ENCODE assay signal across 1 cellular context in the genomic region with DNA sequence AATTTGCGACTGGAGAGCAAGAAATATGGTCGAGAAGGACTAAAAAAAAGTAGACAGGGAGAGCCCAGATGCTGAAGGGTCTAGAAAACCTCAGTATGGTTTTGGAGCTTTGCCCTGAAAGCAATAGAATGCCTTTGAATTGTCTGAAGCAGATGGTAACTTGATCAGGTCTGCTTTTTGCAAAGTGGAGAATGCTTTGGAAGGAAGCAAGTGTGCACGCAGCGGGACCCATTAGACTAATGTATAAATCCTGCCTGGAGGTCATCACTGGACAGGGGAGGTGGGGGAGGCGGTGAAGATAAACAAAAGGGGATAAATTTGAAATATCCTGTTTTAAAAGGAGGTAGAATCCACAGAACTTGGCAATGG.
TF ChIP-seq lines count a peak whose summit lies in the region.

No MANE protein-coding gene starts in this region.

TF ChIP-seq in HEK293, 187 proteins besides CTCF, POLR2A, EP300 and RAD21 (continued from another document and continues in another):
- TF ChIP-seq ZNF530 (tag by site-specific recombination; IDR thresholded peaks at IDR 0.05; ENCODE audit: low read depth) = no peak
- no peak for TF ChIP-seq ZNF214 (tag by site-specific recombination; IDR thresholded peaks at IDR 0.05; ENCODE audit: borderline replicate concordance)
- peak; percentile 43; the same call in 1 of the 2 replicates for TF ChIP-seq WT1 (tag by site-specific recombination; IDR thresholded peaks at IDR 0.05)
- TF ChIP-seq ZNF239 (tag by site-specific recombination; IDR thresholded peaks at IDR 0.05) = no peak
- TF ChIP-seq ZNF501 (tag by site-specific recombination; IDR thresholded peaks at IDR 0.05) = no peak
- TF ChIP-seq KLF16 (tag by site-specific recombination; IDR thresholded peaks at IDR 0.05) = no peak
- TF ChIP-seq ATF2 (tag by site-specific recombination; IDR thresholded peaks at IDR 0.05; ENCODE audit: low read depth) = no peak
- TF ChIP-seq AEBP2 (tag by site-specific recombination; IDR thresholded peaks at IDR 0.05; ENCODE audit: borderline replicate concordance) = no peak
- TF ChIP-seq ZNF248 (tag by site-specific recombination; IDR thresholded peaks at IDR 0.05) = no peak
- no peak; the same call in 1 of the 2 replicates for TF ChIP-seq ZNF366 (tag by site-specific recombination; conservative IDR thresholded peaks at IDR 0.05)
- no peak for TF ChIP-seq KLF8 (tag by site-specific recombination; IDR thresholded peaks at IDR 0.05)
- no peak for TF ChIP-seq ZNF596 (tag by site-specific recombination; IDR thresholded peaks at IDR 0.05)
- TF ChIP-seq ZBTB1 (tag by site-specific recombination; IDR thresholded peaks at IDR 0.05) = no peak
- TF ChIP-seq, protein P1, sequence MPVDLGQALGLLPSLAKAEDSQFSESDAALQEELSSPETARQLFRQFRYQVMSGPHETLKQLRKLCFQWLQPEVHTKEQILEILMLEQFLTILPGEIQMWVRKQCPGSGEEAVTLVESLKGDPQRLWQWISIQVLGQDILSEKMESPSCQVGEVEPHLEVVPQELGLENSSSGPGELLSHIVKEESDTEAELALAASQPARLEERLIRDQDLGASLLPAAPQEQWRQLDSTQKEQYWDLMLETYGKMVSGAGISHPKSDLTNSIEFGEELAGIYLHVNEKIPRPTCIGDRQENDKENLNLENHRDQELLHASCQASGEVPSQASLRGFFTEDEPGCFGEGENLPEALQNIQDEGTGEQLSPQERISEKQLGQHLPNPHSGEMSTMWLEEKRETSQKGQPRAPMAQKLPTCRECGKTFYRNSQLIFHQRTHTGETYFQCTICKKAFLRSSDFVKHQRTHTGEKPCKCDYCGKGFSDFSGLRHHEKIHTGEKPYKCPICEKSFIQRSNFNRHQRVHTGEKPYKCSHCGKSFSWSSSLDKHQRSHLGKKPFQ (tag by site-specific recombination; IDR thresholded peaks at IDR 0.05) = peak; percentile 52; the same call in 1 of the 2 replicates
- TF ChIP-seq, protein P2, sequence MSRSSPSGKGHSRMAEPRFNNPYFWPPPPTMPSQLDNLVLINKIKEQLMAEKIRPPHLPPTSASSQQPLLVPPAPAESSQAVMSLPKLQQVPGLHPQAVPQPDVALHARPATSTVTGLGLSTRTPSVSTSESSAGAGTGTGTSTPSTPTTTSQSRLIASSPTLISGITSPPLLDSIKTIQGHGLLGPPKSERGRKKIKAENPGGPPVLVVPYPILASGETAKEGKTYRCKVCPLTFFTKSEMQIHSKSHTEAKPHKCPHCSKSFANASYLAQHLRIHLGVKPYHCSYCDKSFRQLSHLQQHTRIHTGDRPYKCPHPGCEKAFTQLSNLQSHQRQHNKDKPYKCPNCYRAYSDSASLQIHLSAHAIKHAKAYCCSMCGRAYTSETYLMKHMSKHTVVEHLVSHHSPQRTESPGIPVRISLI (tag by site-specific recombination; IDR thresholded peaks at IDR 0.05) = no peak
- TF ChIP-seq PRDM6 (tag by site-specific recombination; IDR thresholded peaks at IDR 0.05) = peak; percentile 54
- TF ChIP-seq ZNF341 (tag by site-specific recombination; IDR thresholded peaks at IDR 0.05; ENCODE audit: low read depth) = no peak
- no peak for TF ChIP-seq ZFP41 (tag by site-specific recombination; IDR thresholded peaks at IDR 0.05; ENCODE audit: borderline replicate concordance)
- peak; percentile 70 for TF ChIP-seq ZNF600 (tag by site-specific recombination; IDR thresholded peaks at IDR 0.05)
- TF ChIP-seq, protein P3, sequence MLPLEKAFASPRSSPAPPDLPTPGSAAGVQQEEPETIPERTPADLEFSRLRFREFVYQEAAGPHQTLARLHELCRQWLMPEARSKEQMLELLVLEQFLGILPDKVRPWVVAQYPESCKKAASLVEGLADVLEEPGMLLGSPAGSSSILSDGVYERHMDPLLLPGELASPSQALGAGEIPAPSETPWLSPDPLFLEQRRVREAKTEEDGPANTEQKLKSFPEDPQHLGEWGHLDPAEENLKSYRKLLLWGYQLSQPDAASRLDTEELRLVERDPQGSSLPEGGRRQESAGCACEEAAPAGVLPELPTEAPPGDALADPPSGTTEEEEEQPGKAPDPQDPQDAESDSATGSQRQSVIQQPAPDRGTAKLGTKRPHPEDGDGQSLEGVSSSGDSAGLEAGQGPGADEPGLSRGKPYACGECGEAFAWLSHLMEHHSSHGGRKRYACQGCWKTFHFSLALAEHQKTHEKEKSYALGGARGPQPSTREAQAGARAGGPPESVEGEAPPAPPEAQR (tag by site-specific recombination; IDR thresholded peaks at IDR 0.05) = no peak
- TF ChIP-seq, protein P4, sequence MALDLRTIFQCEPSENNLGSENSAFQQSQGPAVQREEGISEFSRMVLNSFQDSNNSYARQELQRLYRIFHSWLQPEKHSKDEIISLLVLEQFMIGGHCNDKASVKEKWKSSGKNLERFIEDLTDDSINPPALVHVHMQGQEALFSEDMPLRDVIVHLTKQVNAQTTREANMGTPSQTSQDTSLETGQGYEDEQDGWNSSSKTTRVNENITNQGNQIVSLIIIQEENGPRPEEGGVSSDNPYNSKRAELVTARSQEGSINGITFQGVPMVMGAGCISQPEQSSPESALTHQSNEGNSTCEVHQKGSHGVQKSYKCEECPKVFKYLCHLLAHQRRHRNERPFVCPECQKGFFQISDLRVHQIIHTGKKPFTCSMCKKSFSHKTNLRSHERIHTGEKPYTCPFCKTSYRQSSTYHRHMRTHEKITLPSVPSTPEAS (tag by site-specific recombination; IDR thresholded peaks at IDR 0.05) = no peak
- TF ChIP-seq ZNF2 (tag by site-specific recombination; IDR thresholded peaks at IDR 0.05) = peak; percentile 67; the same call in 1 of the 2 replicates
- TF ChIP-seq ZNF747 (tag by site-specific recombination; IDR thresholded peaks at IDR 0.05) = no peak
- no peak for TF ChIP-seq ZBTB49 (tag by site-specific recombination; IDR thresholded peaks at IDR 0.05; ENCODE audit: low read depth)
- no peak for TF ChIP-seq ZNF175 (tag by site-specific recombination; IDR thresholded peaks at IDR 0.05)
- no peak for TF ChIP-seq ZNF155 (tag by site-specific recombination; IDR thresholded peaks at IDR 0.05)
- no peak for TF ChIP-seq ZNF202 (tag by site-specific recombination; IDR thresholded peaks at IDR 0.05; ENCODE audit: borderline replicate concordance)
- no peak for TF ChIP-seq ZNF791 (tag by site-specific recombination; IDR thresholded peaks at IDR 0.05)
- TF ChIP-seq INSM2 (tag by site-specific recombination; IDR thresholded peaks at IDR 0.05) = 0 out of 2 replicates have a peak, but pooled peaks have one; percentile 34
- no peak for TF ChIP-seq KLF1 (tag by site-specific recombination; IDR thresholded peaks at IDR 0.05)
- TF ChIP-seq PRDM10 (tag by site-specific recombination; IDR thresholded peaks at IDR 0.05) = peak; percentile 56; the same call in 1 of the 2 replicates
- TF ChIP-seq ZIC2 (tag by site-specific recombination; IDR thresholded peaks at IDR 0.05) = no peak
- TF ChIP-seq ZNF48 (tag by site-specific recombination; IDR thresholded peaks at IDR 0.05) = no peak
- TF ChIP-seq ZNF623 (tag by site-specific recombination; IDR thresholded peaks at IDR 0.05) = no peak
- peak; percentile 60; the same call in 1 of the 2 replicates for TF ChIP-seq ZBTB17 (tag by site-specific recombination; IDR thresholded peaks at IDR 0.05)
- no peak for TF ChIP-seq ZNF521 (tag by site-specific recombination; IDR thresholded peaks at IDR 0.05)
